ENCODE assay signal across 1 cellular context in the genomic region with DNA sequence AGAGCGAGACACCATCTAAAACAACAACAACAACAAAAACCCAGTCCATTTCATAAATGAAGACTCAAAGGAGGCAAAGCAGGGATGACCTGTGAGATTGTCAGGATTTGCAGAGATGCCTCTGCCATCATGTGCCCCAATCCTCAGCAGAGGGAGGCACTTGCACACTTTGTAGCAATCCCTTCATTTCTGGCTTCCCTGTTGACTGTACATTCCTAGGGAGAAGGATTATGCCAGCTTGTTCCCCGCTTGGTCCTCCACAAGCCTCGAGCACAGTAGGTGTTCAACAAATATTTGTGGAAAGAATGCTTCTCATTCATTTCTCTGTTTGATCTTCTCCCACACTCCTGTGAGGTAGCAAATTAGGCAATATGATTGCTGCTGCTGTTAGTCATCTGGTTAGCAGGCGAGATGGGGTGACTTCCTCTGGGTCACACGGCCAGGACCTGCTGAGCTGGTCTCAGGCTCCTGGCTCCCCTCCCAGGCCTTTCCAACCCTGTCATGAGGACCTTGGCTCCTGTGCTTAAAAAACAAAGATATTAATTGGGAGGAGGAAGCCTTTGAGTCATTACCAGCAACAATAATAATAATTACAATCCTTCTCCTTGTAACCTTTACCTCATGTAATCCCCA.
TF ChIP-seq lines count a peak whose summit lies in the region.

No MANE protein-coding gene starts in this region.

TF ChIP-seq in HepG2, 621 proteins besides CTCF, POLR2A, EP300 and RAD21 (continued from another document and continues in another):
- TF ChIP-seq ZNF614 (CRISPR knock-in tag; IDR thresholded peaks at IDR 0.05; ENCODE audit: borderline replicate concordance), result peak; percentile 89
- no peak for TF ChIP-seq ESRRA (CRISPR knock-in tag; IDR thresholded peaks at IDR 0.05; ENCODE audit: low read depth)
- TF ChIP-seq, protein P1, sequence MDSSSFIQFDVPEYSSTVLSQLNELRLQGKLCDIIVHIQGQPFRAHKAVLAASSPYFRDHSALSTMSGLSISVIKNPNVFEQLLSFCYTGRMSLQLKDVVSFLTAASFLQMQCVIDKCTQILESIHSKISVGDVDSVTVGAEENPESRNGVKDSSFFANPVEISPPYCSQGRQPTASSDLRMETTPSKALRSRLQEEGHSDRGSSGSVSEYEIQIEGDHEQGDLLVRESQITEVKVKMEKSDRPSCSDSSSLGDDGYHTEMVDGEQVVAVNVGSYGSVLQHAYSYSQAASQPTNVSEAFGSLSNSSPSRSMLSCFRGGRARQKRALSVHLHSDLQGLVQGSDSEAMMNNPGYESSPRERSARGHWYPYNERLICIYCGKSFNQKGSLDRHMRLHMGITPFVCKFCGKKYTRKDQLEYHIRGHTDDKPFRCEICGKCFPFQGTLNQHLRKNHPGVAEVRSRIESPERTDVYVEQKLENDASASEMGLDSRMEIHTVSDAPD (CRISPR knock-in tag; IDR thresholded peaks at IDR 0.05), result peak; percentile 78; the same call in 1 of the 2 replicates
- no peak for TF ChIP-seq ZNF841 (CRISPR knock-in tag; IDR thresholded peaks at IDR 0.05; ENCODE audit: borderline replicate concordance)
- TF ChIP-seq MAFG (CRISPR knock-in tag; IDR thresholded peaks at IDR 0.05), result no peak
- TF ChIP-seq, protein P2, sequence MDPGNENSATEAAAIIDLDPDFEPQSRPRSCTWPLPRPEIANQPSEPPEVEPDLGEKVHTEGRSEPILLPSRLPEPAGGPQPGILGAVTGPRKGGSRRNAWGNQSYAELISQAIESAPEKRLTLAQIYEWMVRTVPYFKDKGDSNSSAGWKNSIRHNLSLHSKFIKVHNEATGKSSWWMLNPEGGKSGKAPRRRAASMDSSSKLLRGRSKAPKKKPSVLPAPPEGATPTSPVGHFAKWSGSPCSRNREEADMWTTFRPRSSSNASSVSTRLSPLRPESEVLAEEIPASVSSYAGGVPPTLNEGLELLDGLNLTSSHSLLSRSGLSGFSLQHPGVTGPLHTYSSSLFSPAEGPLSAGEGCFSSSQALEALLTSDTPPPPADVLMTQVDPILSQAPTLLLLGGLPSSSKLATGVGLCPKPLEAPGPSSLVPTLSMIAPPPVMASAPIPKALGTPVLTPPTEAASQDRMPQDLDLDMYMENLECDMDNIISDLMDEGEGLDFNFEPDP (CRISPR knock-in tag; conservative IDR thresholded peaks at IDR 0.05), result no peak
- TF ChIP-seq ZNF350 (CRISPR knock-in tag; IDR thresholded peaks at IDR 0.05; ENCODE audit: borderline replicate concordance, low read depth), result no peak
- TF ChIP-seq GATAD2A (CRISPR knock-in tag; IDR thresholded peaks at IDR 0.05), result peak; percentile 95
- no peak for TF ChIP-seq TCF12 (IDR thresholded peaks at IDR 0.05)
- no peak for TF ChIP-seq TCF12 (CRISPR knock-in tag; IDR thresholded peaks at IDR 0.05)
- peak; percentile 74 for TF ChIP-seq FOSL1 (CRISPR knock-in tag; IDR thresholded peaks at IDR 0.05; ENCODE audit: borderline replicate concordance)
- TF ChIP-seq, protein P3, sequence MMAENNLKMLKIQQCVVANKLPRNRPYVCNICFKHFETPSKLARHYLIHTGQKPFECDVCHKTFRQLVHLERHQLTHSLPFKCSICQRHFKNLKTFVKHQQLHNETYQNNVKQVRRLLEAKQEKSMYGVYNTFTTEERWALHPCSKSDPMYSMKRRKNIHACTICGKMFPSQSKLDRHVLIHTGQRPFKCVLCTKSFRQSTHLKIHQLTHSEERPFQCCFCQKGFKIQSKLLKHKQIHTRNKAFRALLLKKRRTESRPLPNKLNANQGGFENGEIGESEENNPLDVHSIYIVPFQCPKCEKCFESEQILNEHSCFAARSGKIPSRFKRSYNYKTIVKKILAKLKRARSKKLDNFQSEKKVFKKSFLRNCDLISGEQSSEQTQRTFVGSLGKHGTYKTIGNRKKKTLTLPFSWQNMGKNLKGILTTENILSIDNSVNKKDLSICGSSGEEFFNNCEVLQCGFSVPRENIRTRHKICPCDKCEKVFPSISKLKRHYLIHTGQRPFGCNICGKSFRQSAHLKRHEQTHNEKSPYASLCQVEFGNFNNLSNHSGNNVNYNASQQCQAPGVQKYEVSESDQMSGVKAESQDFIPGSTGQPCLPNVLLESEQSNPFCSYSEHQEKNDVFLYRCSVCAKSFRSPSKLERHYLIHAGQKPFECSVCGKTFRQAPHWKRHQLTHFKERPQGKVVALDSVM (CRISPR knock-in tag; IDR thresholded peaks at IDR 0.05), result peak; percentile 52
- no peak for TF ChIP-seq MED13 (CRISPR knock-in tag; IDR thresholded peaks at IDR 0.05)
- TF ChIP-seq, protein P4, sequence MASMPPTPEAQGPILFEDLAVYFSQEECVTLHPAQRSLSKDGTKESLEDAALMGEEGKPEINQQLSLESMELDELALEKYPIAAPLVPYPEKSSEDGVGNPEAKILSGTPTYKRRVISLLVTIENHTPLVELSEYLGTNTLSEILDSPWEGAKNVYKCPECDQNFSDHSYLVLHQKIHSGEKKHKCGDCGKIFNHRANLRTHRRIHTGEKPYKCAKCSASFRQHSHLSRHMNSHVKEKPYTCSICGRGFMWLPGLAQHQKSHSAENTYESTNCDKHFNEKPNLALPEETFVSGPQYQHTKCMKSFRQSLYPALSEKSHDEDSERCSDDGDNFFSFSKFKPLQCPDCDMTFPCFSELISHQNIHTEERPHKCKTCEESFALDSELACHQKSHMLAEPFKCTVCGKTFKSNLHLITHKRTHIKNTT (CRISPR knock-in tag; IDR thresholded peaks at IDR 0.05), result no peak
- TF ChIP-seq, protein P5, sequence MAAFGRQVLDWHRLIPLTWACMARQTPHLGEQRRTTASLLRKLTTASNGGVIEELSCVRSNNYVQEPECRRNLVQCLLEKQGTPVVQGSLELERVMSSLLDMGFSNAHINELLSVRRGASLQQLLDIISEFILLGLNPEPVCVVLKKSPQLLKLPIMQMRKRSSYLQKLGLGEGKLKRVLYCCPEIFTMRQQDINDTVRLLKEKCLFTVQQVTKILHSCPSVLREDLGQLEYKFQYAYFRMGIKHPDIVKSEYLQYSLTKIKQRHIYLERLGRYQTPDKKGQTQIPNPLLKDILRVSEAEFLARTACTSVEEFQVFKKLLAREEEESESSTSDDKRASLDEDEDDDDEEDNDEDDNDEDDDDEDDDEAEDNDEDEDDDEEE (CRISPR knock-in tag; IDR thresholded peaks at IDR 0.05), result no peak
- TF ChIP-seq CENPX (CRISPR knock-in tag; IDR thresholded peaks at IDR 0.05), result no peak
- TF ChIP-seq ERF (CRISPR knock-in tag; IDR thresholded peaks at IDR 0.05), result peak; percentile 75
- TF ChIP-seq, protein P6, sequence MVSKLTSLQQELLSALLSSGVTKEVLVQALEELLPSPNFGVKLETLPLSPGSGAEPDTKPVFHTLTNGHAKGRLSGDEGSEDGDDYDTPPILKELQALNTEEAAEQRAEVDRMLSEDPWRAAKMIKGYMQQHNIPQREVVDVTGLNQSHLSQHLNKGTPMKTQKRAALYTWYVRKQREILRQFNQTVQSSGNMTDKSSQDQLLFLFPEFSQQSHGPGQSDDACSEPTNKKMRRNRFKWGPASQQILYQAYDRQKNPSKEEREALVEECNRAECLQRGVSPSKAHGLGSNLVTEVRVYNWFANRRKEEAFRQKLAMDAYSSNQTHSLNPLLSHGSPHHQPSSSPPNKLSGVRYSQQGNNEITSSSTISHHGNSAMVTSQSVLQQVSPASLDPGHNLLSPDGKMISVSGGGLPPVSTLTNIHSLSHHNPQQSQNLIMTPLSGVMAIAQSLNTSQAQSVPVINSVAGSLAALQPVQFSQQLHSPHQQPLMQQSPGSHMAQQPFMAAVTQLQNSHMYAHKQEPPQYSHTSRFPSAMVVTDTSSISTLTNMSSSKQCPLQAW (CRISPR knock-in tag; IDR thresholded peaks at IDR 0.05), result 0 out of 2 replicates have a peak, but pooled peaks have one; percentile 41
- TF ChIP-seq NR2F1 (CRISPR knock-in tag; IDR thresholded peaks at IDR 0.05), result no peak
- TF ChIP-seq ZNF30 (CRISPR knock-in tag; IDR thresholded peaks at IDR 0.05), result no peak
- TF ChIP-seq, protein P7, sequence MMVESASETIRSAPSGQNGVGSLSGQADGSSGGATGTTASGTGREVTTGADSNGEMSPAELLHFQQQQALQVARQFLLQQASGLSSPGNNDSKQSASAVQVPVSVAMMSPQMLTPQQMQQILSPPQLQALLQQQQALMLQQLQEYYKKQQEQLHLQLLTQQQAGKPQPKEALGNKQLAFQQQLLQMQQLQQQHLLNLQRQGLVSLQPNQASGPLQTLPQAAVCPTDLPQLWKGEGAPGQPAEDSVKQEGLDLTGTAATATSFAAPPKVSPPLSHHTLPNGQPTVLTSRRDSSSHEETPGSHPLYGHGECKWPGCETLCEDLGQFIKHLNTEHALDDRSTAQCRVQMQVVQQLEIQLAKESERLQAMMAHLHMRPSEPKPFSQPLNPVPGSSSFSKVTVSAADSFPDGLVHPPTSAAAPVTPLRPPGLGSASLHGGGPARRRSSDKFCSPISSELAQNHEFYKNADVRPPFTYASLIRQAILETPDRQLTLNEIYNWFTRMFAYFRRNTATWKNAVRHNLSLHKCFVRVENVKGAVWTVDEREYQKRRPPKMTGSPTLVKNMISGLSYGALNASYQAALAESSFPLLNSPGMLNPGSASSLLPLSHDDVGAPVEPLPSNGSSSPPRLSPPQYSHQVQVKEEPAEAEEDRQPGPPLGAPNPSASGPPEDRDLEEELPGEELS (CRISPR knock-in tag; IDR thresholded peaks at IDR 0.05), result peak; percentile 90
- no peak for TF ChIP-seq ONECUT2 (CRISPR knock-in tag; IDR thresholded peaks at IDR 0.05)
- no peak for TF ChIP-seq GTF3A (CRISPR knock-in tag; conservative IDR thresholded peaks at IDR 0.05)
- TF ChIP-seq, protein P8, sequence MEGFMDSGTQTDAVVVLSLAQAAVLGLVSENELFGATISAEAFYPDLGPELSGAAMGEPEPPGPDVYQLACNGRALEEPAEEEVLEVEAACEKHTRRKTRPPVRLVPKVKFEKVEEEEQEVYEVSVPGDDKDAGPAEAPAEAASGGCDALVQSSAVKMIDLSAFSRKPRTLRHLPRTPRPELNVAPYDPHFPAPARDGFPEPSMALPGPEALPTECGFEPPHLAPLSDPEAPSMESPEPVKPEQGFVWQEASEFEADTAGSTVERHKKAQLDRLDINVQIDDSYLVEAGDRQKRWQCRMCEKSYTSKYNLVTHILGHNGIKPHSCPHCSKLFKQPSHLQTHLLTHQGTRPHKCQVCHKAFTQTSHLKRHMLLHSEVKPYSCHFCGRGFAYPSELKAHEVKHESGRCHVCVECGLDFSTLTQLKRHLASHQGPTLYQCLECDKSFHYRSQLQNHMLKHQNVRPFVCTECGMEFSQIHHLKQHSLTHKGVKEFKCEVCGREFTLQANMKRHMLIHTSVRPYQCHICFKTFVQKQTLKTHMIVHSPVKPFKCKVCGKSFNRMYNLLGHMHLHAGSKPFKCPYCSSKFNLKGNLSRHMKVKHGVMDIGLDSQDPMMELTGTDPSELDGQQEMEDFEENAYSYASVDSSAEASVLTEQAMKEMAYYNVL (CRISPR knock-in tag; IDR thresholded peaks at IDR 0.05; ENCODE audit: borderline replicate concordance), result peak; percentile 86; the same call in 1 of the 2 replicates
- no peak for TF ChIP-seq ZNF180 (CRISPR knock-in tag; IDR thresholded peaks at IDR 0.05; ENCODE audit: borderline replicate concordance, low read depth)
- no peak for TF ChIP-seq WIZ (CRISPR knock-in tag; IDR thresholded peaks at IDR 0.05)
- TF ChIP-seq ZNF17 (CRISPR knock-in tag; IDR thresholded peaks at IDR 0.05), result no peak
- TF ChIP-seq, protein P9, sequence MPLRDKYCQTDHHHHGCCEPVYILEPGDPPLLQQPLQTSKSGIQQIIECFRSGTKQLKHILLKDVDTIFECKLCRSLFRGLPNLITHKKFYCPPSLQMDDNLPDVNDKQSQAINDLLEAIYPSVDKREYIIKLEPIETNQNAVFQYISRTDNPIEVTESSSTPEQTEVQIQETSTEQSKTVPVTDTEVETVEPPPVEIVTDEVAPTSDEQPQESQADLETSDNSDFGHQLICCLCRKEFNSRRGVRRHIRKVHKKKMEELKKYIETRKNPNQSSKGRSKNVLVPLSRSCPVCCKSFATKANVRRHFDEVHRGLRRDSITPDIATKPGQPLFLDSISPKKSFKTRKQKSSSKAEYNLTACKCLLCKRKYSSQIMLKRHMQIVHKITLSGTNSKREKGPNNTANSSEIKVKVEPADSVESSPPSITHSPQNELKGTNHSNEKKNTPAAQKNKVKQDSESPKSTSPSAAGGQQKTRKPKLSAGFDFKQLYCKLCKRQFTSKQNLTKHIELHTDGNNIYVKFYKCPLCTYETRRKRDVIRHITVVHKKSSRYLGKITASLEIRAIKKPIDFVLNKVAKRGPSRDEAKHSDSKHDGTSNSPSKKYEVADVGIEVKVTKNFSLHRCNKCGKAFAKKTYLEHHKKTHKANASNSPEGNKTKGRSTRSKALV (CRISPR knock-in tag; IDR thresholded peaks at IDR 0.05), result no peak
